Comparison of ENCODE assay signal across 11 cellular contexts in genomic region chr10:35204650-35205319, GRCh38.
"Had no signal": no experiment of that assay in that cellular context is flagged by ENCODE, and none has a peak within 500 bp of the region (broad histone marks: within the 10 kb centered on the region; RNA-seq: fewer than 3 reads in every experiment).

No MANE protein-coding gene starts in this region.

- H3K27ac Mint-ChIP-seq: activated naive CD8-positive, alpha-beta T cell; activated T-cell treated with anti-CD3 and anti-CD28 coated beads, Interleukin-2, amount 50 U/mL, for 24 hours; stimulated activated naive CD8-positive, alpha-beta T cell treated with anti-CD3 and anti-CD28 coated beads, Interleukin-15, Interleukin-2, amounts not matched to agents 100 ng/mL and 50 ng/mL, for 24 hours; type B pancreatic cell had no signal

- H3K4me1 Mint-ChIP-seq: naive B cell had no signal

- DNase-seq: activated gamma-delta T cell; activated T-cell treated with anti-CD3 and anti-CD28 coated beads, Interleukin-2, amount 50 U/mL, for 24 hours; aorta; islet precursor cell; naive B cell; ovary; T-helper 17 cell had no signal

- H3K27me3 Mint-ChIP-seq: activated naive CD8-positive, alpha-beta T cell; activated T-cell treated with anti-CD3 and anti-CD28 coated beads, Interleukin-2, amount 50 U/mL, for 24 hours; naive B cell; stimulated activated naive CD8-positive, alpha-beta T cell treated with anti-CD3 and anti-CD28 coated beads, Interleukin-15, Interleukin-2, amounts not matched to agents 100 ng/mL and 50 ng/mL, for 24 hours; T-helper 17 cell; type B pancreatic cell had no signal

- H3K36me3 Mint-ChIP-seq: type B pancreatic cell had no signal

- ATAC-seq: sciatic nerve, T-helper 17 cell had no signal

- H3K9me3 Mint-ChIP-seq: activated T-cell treated with anti-CD3 and anti-CD28 coated beads, Interleukin-2, amount 50 U/mL, for 24 hours; naive B cell; stimulated activated naive CD8-positive, alpha-beta T cell treated with anti-CD3 and anti-CD28 coated beads, Interleukin-15, Interleukin-2, amounts not matched to agents 100 ng/mL and 50 ng/mL, for 24 hours; type B pancreatic cell had no signal

- H3K4me3 Mint-ChIP-seq: activated naive CD8-positive, alpha-beta T cell; activated T-cell treated with anti-CD3 and anti-CD28 coated beads, Interleukin-2, amount 50 U/mL, for 24 hours; stimulated activated naive CD8-positive, alpha-beta T cell treated with anti-CD3 and anti-CD28 coated beads, Interleukin-15, Interleukin-2, amounts not matched to agents 100 ng/mL and 50 ng/mL, for 24 hours; type B pancreatic cell had no signal
